20 cellular contexts compared by ENCODE assay signal in genomic region chr1:235556807-235557206, GRCh38.
"Had no signal": no experiment of that assay in that cellular context is flagged by ENCODE, and none has a peak within 500 bp of the region (broad histone marks: within the 10 kb centered on the region; RNA-seq: fewer than 3 reads in every experiment).

No MANE protein-coding gene starts in this region.

- H2AFZ ChIP-seq: parathyroid adenoma had no signal

- H3K4me3 ChIP-seq: ovary, psoas muscle, right lobe of liver, sigmoid colon, stomach, thoracic aorta, thyroid gland, tibial nerve, upper lobe of left lung, vagina had no signal

- ATAC-seq: psoas muscle; right cardiac atrium; right lobe of liver; stimulated activated effector memory CD8-positive, alpha-beta T cell treated with anti-CD3 and anti-CD28 coated beads, Interleukin-12 subunit alpha, Interleukin-12 subunit beta, amount 100 ng/mL, for 72 hours had no signal

- H3K9ac ChIP-seq: parathyroid adenoma had no signal

- H3K9me3 ChIP-seq: ovary, psoas muscle, right lobe of liver, sigmoid colon, stomach, thoracic aorta, thyroid gland, tibial nerve, upper lobe of left lung, vagina had no signal

- H3K27me3 ChIP-seq: ovary, right lobe of liver, sigmoid colon, stomach, thyroid gland, tibial nerve, upper lobe of left lung, vagina had no signal

- H3K27ac ChIP-seq: ovary, parathyroid adenoma, psoas muscle, right lobe of liver, sigmoid colon, stomach, thoracic aorta, thyroid gland, tibial nerve, upper lobe of left lung, vagina had no signal

- DNase-seq: occipital lobe; ovary; posterior cingulate gyrus; psoas muscle; right cardiac atrium; right lobe of liver; sigmoid colon; small intestine; stimulated activated naive B cell treated with anti-CD40 and anti-IgM and Interleukin-4, amounts not matched to agents 10 μg/mL and 1 μg/mL and 100 μg/mL, for 72 hours; stimulated activated naive CD4-positive, alpha-beta T cell treated with Interleukin-2 at 50 U/mL for 16 hours; stomach; thyroid gland; trophoblast cell; upper lobe of left lung had no signal

- FAIRE-seq: small intestine, urothelium cell line had no signal

- H3K79me2 ChIP-seq: parathyroid adenoma had no signal

- H3K36me3 ChIP-seq: ovary, right lobe of liver, sigmoid colon, stomach, thoracic aorta, thyroid gland, tibial nerve, upper lobe of left lung, vagina had no signal

- H3K4me1 ChIP-seq: parathyroid adenoma, psoas muscle, right lobe of liver, sigmoid colon, stomach, tibial nerve, upper lobe of left lung, vagina had no signal
